ENCODE assay signal across 8 cellular contexts in genomic region chr17:80832266-80832676, GRCh38.
A peak's percentile ranks its signal among the peaks of the same experiment; 100 is the strongest.
DNase-seq lines count a peak whose midpoint lies in the region; ATAC-seq lines count a peak whose summit lies in the region.

No MANE protein-coding gene starts in this region.

- H3K36me3 ChIP-seq in MG63 (peaks cover 22% of the 10 kb centered on the region), iPS-15b (ENCODE audit: control insufficient read depth, insufficient read depth, low read length) (no peaks in the 10 kb centered on the region)

- ATAC-seq in HG03097 (IDR thresholded peaks at IDR 0.05; ENCODE audit: low FRiP score, unreplicated experiment), result no peak
- ATAC-seq in HG02981 (IDR thresholded peaks at IDR 0.05; ENCODE audit: unreplicated experiment), result no peak
- ATAC-seq in GM18517 (IDR thresholded peaks at IDR 0.05; ENCODE audit: unreplicated experiment), result no peak

- H3K4me3 ChIP-seq in MG63, result peak overlapping the region; percentile 40
- H3K4me3 ChIP-seq in iPS-15b (ENCODE audit: low read depth, low read length), result no peak overlapping the region

- H3K4me1 ChIP-seq in iPS-15b (ENCODE audit: control insufficient read depth, insufficient read depth, low read length), result peaks cover 22% of the 10 kb centered on the region

- peak; percentile 3 for DNase-seq in DMS79 (lab: John Stamatoyannopoulos, UW)
- DNase-seq in MG63, result peak; percentile 63
- peak in 38 of 58 donors; percentile 8 to 78 (median 39) for DNase-seq in anterior cingulate cortex (lab: John Stamatoyannopoulos, UW)
- DNase-seq in retina, result peak; percentile 69

- H3K9me3 ChIP-seq in MG63, result no peaks in the 10 kb centered on the region
- no peaks in the 10 kb centered on the region for H3K9me3 ChIP-seq in iPS-15b (ENCODE audit: control insufficient read depth, insufficient read depth, low read length)

- H3K27me3 ChIP-seq in MG63, result no peaks in the 10 kb centered on the region
- H3K27me3 ChIP-seq in iPS-15b (ENCODE audit: control insufficient read depth, insufficient read depth, low read length), result no peaks in the 10 kb centered on the region

- H3K9ac ChIP-seq in iPS-15b (ENCODE audit: low read depth, low read length), result peak overlapping the region; percentile 8

Comparison
In these comparisons a context has a peak if more than half of its experiments do, and no peak if none do; other contexts are left out.
1. DNase-seq: peak in every context shown above with its lines; median percentile 69 in retina; 63 in MG63; 39 in anterior cingulate cortex; 3 in DMS79.